ENCODE assay signal across 21 cellular contexts in the genomic region with DNA sequence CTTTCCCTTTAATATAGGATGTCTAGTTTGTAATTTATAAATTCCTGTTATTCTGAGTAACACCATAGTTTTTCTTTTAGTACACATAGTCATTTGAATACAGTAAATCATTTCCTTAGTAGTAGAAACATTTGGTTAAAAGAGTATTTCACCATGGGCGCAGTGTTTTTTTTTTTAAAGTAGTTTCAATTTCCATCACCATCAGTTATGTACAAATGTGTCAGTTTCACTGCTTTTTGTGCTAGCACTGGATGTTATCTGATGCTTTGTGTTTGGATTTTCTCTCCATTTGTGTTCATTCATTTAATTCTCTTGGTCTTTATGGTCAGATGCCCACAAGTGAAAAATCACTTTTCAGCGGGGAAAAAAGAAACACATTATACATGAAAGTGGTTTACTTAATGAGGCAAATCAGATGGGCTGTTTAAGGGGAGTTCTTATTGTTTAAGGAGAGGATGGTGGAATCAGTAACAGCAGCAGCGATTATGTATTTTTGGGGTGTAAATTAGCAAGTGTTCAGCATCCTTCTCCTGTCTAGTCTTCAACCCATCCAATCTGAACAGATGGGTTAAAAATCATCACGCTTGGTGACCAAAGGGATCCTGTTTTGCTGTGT. TPM values are rescaled to one million over a fixed set of nuclear protein-coding genes. Genes with fewer than 3 reads are reported as not detected.
DNase-seq lines count a peak whose midpoint lies in the region; ATAC-seq, FAIRE-seq and TF ChIP-seq lines count a peak whose summit lies in the region.
"Had no signal": no experiment of that assay in that cellular context is flagged by ENCODE, and none has a peak within 500 bp of the region (broad histone marks: within the 10 kb centered on the region; RNA-seq: fewer than 3 reads in every experiment).

No MANE protein-coding gene starts in this region.

- peaks cover 8% of the 10 kb centered on the region for H3K27me3 Mint-ChIP-seq in activated CD8-positive, alpha-beta memory T cell treated with anti-CD3 and anti-CD28 coated beads, Interleukin-2, amount 10 ng/mL, durations not matched to agents 7 days and 5 days

- no peaks in the 10 kb centered on the region; the same call in 1 of the 2 replicates for H3K4me1 ChIP-seq in OCI-LY3 (ENCODE audit: low read length)
- H3K4me1 ChIP-seq: A549, HAP-1, left lung, thyroid gland had no signal

- H3K4me2 ChIP-seq in OCI-LY3 (ENCODE audit: low read length) = peak overlapping the region; percentile 3; the same call in 1 of the 2 replicates
- H3K4me2 ChIP-seq: A549 had no signal

- peaks cover 22% of the 10 kb centered on the region for H3K4me1 Mint-ChIP-seq in activated CD8-positive, alpha-beta memory T cell treated with anti-CD3 and anti-CD28 coated beads, Interleukin-2, amount 10 ng/mL, durations not matched to agents 7 days and 5 days

- peak overlapping the region; percentile 69 for H3K27ac Mint-ChIP-seq in activated CD8-positive, alpha-beta memory T cell treated with anti-CD3 and anti-CD28 coated beads, Interleukin-2, amount 10 ng/mL, durations not matched to agents 7 days and 5 days

- CTCF ChIA-PET in activated CD8-positive, alpha-beta memory T cell treated with anti-CD3 and anti-CD28 coated beads, Interleukin-2, amount 10 ng/mL, durations not matched to agents 7 days and 5 days (lab: Charles Lee) = interaction anchor here (0.6 to 1.5 kb wide), 7 partner anchors 10 to 130 kb away, joined by 3 to 6 read pairs (median 3); no protein-coding TSS in a partner anchor

- no peak for DNase-seq in activated CD8-positive, alpha-beta memory T cell treated with anti-CD3 and anti-CD28 coated beads, Interleukin-2, amount 10 ng/mL, durations not matched to agents 7 days and 5 days
- no peak for DNase-seq in activated CD8-positive, alpha-beta memory T cell treated with anti-CD3 and anti-CD28 coated beads, Interleukin-2, amount 50 U/mL, for 48 hours
- peak; percentile 19 for DNase-seq in GM19239 (ENCODE audit: insufficient read length, low spot score)
- DNase-seq in left kidney (ENCODE audit: low read depth, low spot score) = peak; percentile 70
- no peak for DNase-seq in left cardiac atrium
- DNase-seq in sciatic nerve (ENCODE audit: low spot score) = no peak
- DNase-seq: amniotic stem cell, C1 segment of cervical spinal cord, left lung, mucosa of descending colon, MV-4-11, NCI-H2029, retina had no signal

- no peak for TF ChIP-seq CTCF in OCI-LY3 (IDR thresholded peaks at IDR 0.05; ENCODE audit: low read depth, low read length)

- no peaks in the 10 kb centered on the region for H3K9me3 Mint-ChIP-seq in activated CD8-positive, alpha-beta memory T cell treated with anti-CD3 and anti-CD28 coated beads, Interleukin-2, amount 10 ng/mL, durations not matched to agents 7 days and 5 days (ENCODE audit: low read depth)

- H4K20me1 ChIP-seq in OCI-LY3 (ENCODE audit: insufficient read depth, low read length) = no peaks in the 10 kb centered on the region

- H3K9ac ChIP-seq in OCI-LY3 (ENCODE audit: low read length) = no peak overlapping the region

- no peaks in the 10 kb centered on the region for H3K36me3 ChIP-seq in OCI-LY3 (replicated peaks; ENCODE audit: low read depth, low read length)
- H3K36me3 ChIP-seq: HAP-1, left lung, thyroid gland had no signal

- peak; percentile 87 for ATAC-seq in activated CD8-positive, alpha-beta memory T cell treated with anti-CD3 and anti-CD28 coated beads, Interleukin-2, amount 10 ng/mL, durations not matched to agents 7 days and 5 days
- ATAC-seq in left cardiac atrium = no peak
- no peak for ATAC-seq in sciatic nerve
- no peak for ATAC-seq in GM18868 (IDR thresholded peaks at IDR 0.05; ENCODE audit: unreplicated experiment)
- ATAC-seq: A549, left lung, mucosa of descending colon had no signal

- H2AFZ ChIP-seq in OCI-LY3 (ENCODE audit: low read depth, low read length) = no peak overlapping the region

- no peak for FAIRE-seq in GM19239 (lab: Jason Lieb, UNC)
- FAIRE-seq: A549, G401.6 had no signal

- peaks cover 3% of the 10 kb centered on the region for H3K36me3 Mint-ChIP-seq in activated CD8-positive, alpha-beta memory T cell treated with anti-CD3 and anti-CD28 coated beads, Interleukin-2, amount 10 ng/mL, durations not matched to agents 7 days and 5 days

- no peaks in the 10 kb centered on the region for H3K9me3 ChIP-seq in OCI-LY3 (ENCODE audit: insufficient read depth, low read length)
- H3K9me3 ChIP-seq: A549, HAP-1, left lung, mucosa of descending colon, thyroid gland had no signal

- H3K79me2 ChIP-seq in OCI-LY3 (ENCODE audit: low read length) = no peaks in the 10 kb centered on the region

- no peak overlapping the region for H3K4me3 ChIP-seq in OCI-LY3 (ENCODE audit: low read length)
- H3K4me3 ChIP-seq: A549, HAP-1, left lung, mucosa of descending colon, thyroid gland had no signal

- H3K4me3 Mint-ChIP-seq in activated CD8-positive, alpha-beta memory T cell treated with anti-CD3 and anti-CD28 coated beads, Interleukin-2, amount 10 ng/mL, durations not matched to agents 7 days and 5 days = peak overlapping the region; percentile 38

- H3K27me3 ChIP-seq in OCI-LY3 (ENCODE audit: low read depth, low read length) = 0 out of 2 replicates have a peak, but pooled peaks cover 3% of the 10 kb centered on the region
- H3K27me3 ChIP-seq: left lung, thyroid gland had no signal

- no peak overlapping the region for H3K27ac ChIP-seq in OCI-LY3 (ENCODE audit: low read length)
- H3K27ac ChIP-seq: A549, left lung, thyroid gland, VCaP had no signal

- intact Hi-C loops in left cardiac atrium (cut with DNase I) = no loop called here
- intact Hi-C loops in sciatic nerve (cut with DNase I) = no loop called here

RNA-seq across cellular contexts. Expression of a gene that starts 15.9 kb away (rescaled TPM):
- total RNA-seq in activated CD8-positive, alpha-beta memory T cell treated with anti-CD3 and anti-CD28 coated beads, Interleukin-2, amount 10 ng/mL, durations not matched to agents 7 days and 5 days = 100 to 1,000 TPM; 121 to 135 TPM
- total RNA-seq in left cardiac atrium = 100 to 1,000 TPM; 188 to 274 TPM
- 58.3 TPM for total RNA-seq in sciatic nerve

RNA-seq across cellular contexts. Expression of a gene that starts 42.2 kb away (rescaled TPM):
- total RNA-seq in activated CD8-positive, alpha-beta memory T cell treated with anti-CD3 and anti-CD28 coated beads, Interleukin-2, amount 10 ng/mL, durations not matched to agents 7 days and 5 days = 1 to 10 TPM in 1 of 2 experiments, under 1 TPM in 1; 0.61 to 2.7 TPM
- total RNA-seq in left cardiac atrium (under 1 TPM in 1 of 2 donors, not detected in 1; 0.35 TPM), sciatic nerve (12.0 TPM)
- total RNA-seq: cardiac septum had no signal

Comparison
In these comparisons a context has a peak if more than half of its experiments do, and no peak if none do; other contexts are left out.
1. DNase-seq: peak in GM19239 (single experiment) and left kidney (single experiment); none in activated CD8-positive, alpha-beta memory T cell treated with anti-CD3 and anti-CD28 coated beads, Interleukin-2, amount 10 ng/mL, durations not matched to agents 7 days and 5 days (single experiment), activated CD8-positive, alpha-beta memory T cell treated with anti-CD3 and anti-CD28 coated beads, Interleukin-2, amount 50 U/mL, for 48 hours (single experiment), left cardiac atrium (single experiment) and sciatic nerve (single experiment).